Comparison of ENCODE assay signal across 23 cellular contexts in genomic region chr7:155484483-155485399, GRCh38. TPM values are rescaled to one million over a fixed set of nuclear protein-coding genes. Genes with fewer than 3 reads are reported as not detected.
"Had no signal": no experiment of that assay in that cellular context is flagged by ENCODE, and none has a peak within 500 bp of the region (broad histone marks: within the 10 kb centered on the region; RNA-seq: fewer than 3 reads in every experiment).

No MANE protein-coding gene starts in this region.

- H3K27ac ChIP-seq: breast epithelium, colonic mucosa, epithelial cell of prostate, left lung, ovary, prostate gland, spleen, thyroid gland had no signal

- H3K9me3 ChIP-seq: breast epithelium, colonic mucosa, left lung, ovary, prostate gland, spleen, thyroid gland had no signal

- H3K36me3 ChIP-seq: breast epithelium, colonic mucosa, left lung, ovary, prostate gland, spleen, thyroid gland had no signal

- H3K4me3 Mint-ChIP-seq: activated CD4-positive, alpha-beta T cell treated with anti-CD3 and anti-CD28 coated beads, Interleukin-2, amount 10 ng/mL, durations not matched to agents 24 days and 14 days; activated CD8-positive, alpha-beta T cell treated with anti-CD3 and anti-CD28 coated beads, Interleukin-2, amount 10 ng/mL, durations not matched to agents 7 days and 5 days; activated naive CD8-positive, alpha-beta T cell treated with anti-CD3 and anti-CD28 coated beads for 36 hours; activated T-cell treated with anti-CD3 and anti-CD28 coated beads, Interleukin-2, amount 50 U/mL, for 24 hours; activated T-helper 17 cell treated with anti-CD3 and anti-CD28 coated beads, Interleukin-2, amount 50 U/mL, for 72 hours; mesothelial cell of epicardium; naive thymus-derived CD8-positive, alpha-beta T cell had no signal

- DNase-seq: activated CD4-positive, alpha-beta T cell treated with anti-CD3 and anti-CD28 coated beads, Interleukin-2, amount 10 ng/mL, durations not matched to agents 24 days and 14 days; activated CD8-positive, alpha-beta T cell treated with anti-CD3 and anti-CD28 coated beads, Interleukin-2, amount 10 ng/mL, durations not matched to agents 7 days and 5 days; activated naive CD4-positive, alpha-beta T cell treated with Interleukin-2 at 50 U/mL for 16 hours; activated naive CD8-positive, alpha-beta T cell treated with anti-CD3 and anti-CD28 coated beads for 36 hours; activated T-cell treated with anti-CD3 and anti-CD28 coated beads, Interleukin-2, amount 50 U/mL, for 24 hours; colonic mucosa; left lung; naive thymus-derived CD8-positive, alpha-beta T cell; ovary; spleen; stimulated activated CD4-positive, alpha-beta T cell treated with anti-CD3 and anti-CD28 coated beads, Interleukin-4, amount 100 ng/mL, for 1 hour; stimulated activated naive CD4-positive, alpha-beta T cell; thyroid gland had no signal

- H3K9me3 Mint-ChIP-seq: activated CD4-positive, alpha-beta T cell treated with anti-CD3 and anti-CD28 coated beads, Interleukin-2, amount 10 ng/mL, durations not matched to agents 24 days and 14 days; mesothelial cell of epicardium; naive thymus-derived CD8-positive, alpha-beta T cell had no signal

- H3K4me1 ChIP-seq: breast epithelium, colonic mucosa, prostate gland, thyroid gland had no signal

- H3K27ac Mint-ChIP-seq: activated CD4-positive, alpha-beta T cell treated with anti-CD3 and anti-CD28 coated beads, Interleukin-2, amount 10 ng/mL, durations not matched to agents 24 days and 14 days; activated CD8-positive, alpha-beta T cell treated with anti-CD3 and anti-CD28 coated beads, Interleukin-2, amount 10 ng/mL, durations not matched to agents 7 days and 5 days; activated naive CD8-positive, alpha-beta T cell treated with anti-CD3 and anti-CD28 coated beads for 36 hours; activated T-cell treated with anti-CD3 and anti-CD28 coated beads, Interleukin-2, amount 50 U/mL, for 24 hours; activated T-helper 17 cell treated with anti-CD3 and anti-CD28 coated beads, Interleukin-2, amount 50 U/mL, for 72 hours; mesothelial cell of epicardium had no signal

- H3K4me3 ChIP-seq: colonic mucosa, left lung, ovary, prostate gland, spleen, thyroid gland had no signal

- ATAC-seq: activated CD8-positive, alpha-beta T cell treated with anti-CD3 and anti-CD28 coated beads, Interleukin-2, amount 10 ng/mL, durations not matched to agents 7 days and 5 days; naive thymus-derived CD8-positive, alpha-beta T cell had no signal

- H3K27me3 ChIP-seq: colonic mucosa, ovary, thyroid gland had no signal

- H3K36me3 Mint-ChIP-seq: activated naive CD8-positive, alpha-beta T cell treated with anti-CD3 and anti-CD28 coated beads for 36 hours; mesothelial cell of epicardium; naive thymus-derived CD8-positive, alpha-beta T cell had no signal

RNA-seq across cellular contexts. Expression of gene EN2, which starts 26.8 kb away (rescaled TPM):
- total RNA-seq: activated CD4-positive, alpha-beta T cell treated with anti-CD3 and anti-CD28 coated beads, Interleukin-2, amount 10 ng/mL, durations not matched to agents 24 days and 14 days; activated CD8-positive, alpha-beta T cell treated with anti-CD3 and anti-CD28 coated beads, Interleukin-2, amount 10 ng/mL, durations not matched to agents 7 days and 5 days; activated naive CD8-positive, alpha-beta T cell treated with anti-CD3 and anti-CD28 coated beads for 36 hours; activated T-helper 17 cell treated with anti-CD3 and anti-CD28 coated beads, Interleukin-2, amount 50 U/mL, for 72 hours; colonic mucosa; fibroblast of villous mesenchyme; left lung; lung microvascular endothelial cell; mesothelial cell of epicardium; naive thymus-derived CD8-positive, alpha-beta T cell; spleen; subcutaneous adipose tissue; T-helper 2 cell treated with Interferon-gamma antibody and Interleukin-4, amounts not matched to agents 100 ng/mL and 5 ng/mL, for 36 hours; ureter had no signal
- polyA plus RNA-seq: naive thymus-derived CD8-positive, alpha-beta T cell had no signal
